ENCODE assay signal across 24 cellular contexts in genomic region chr11:75087319-75088055, GRCh38. TPM values are rescaled to one million over a fixed set of nuclear protein-coding genes. Genes with fewer than 3 reads are reported as not detected.
DNase-seq lines count a peak whose midpoint lies in the region; ATAC-seq and TF ChIP-seq lines count a peak whose summit lies in the region.
"Had no signal": no experiment of that assay in that cellular context is flagged by ENCODE, and none has a peak within 500 bp of the region (broad histone marks: within the 10 kb centered on the region; RNA-seq: fewer than 3 reads in every experiment).

No MANE protein-coding gene starts in this region.

- no peak for DNase-seq in HFF-Myc (ENCODE audit: extremely low read depth, low read depth)
- no peak for DNase-seq in chondrocyte (ENCODE audit: low spot score)
- no peak for DNase-seq in type B pancreatic cell (ENCODE audit: extremely low spot score, unreplicated experiment)
- DNase-seq in SW 1271 (lab: John Stamatoyannopoulos, UW), result no peak
- DNase-seq in NCI-H146 treated with DMSO at 0.1 percent for 48 hours (lab: John Stamatoyannopoulos, UW; ENCODE audit: unreplicated experiment), result no peak
- DNase-seq: Caco-2; CD8-positive, alpha-beta T cell; EL; GDM1; NCI-H1048; NCI-H1417; NCI-H1694 treated with DMSO at 0.1 percent for 48 hours; NCI-H2081 treated with DMSO at 0.1 percent for 48 hours; NCI-H2171; NCI-H524; NCI-H748 treated with DMSO at 0.1 percent for 48 hours; NK-92 treated with Interleukin-12 subunit alpha and Interleukin-12 subunit beta, amount 100 ng/mL, for 24 hours; PC-3; SK-N-SH; T-helper 17 cell had no signal

- H3K4me3 ChIP-seq in GM12875 (ENCODE audit: low read depth, low read length) (no peak overlapping the region), HFF-Myc (replicated peaks; ENCODE audit: low read depth, low read length) (no peak overlapping the region)

- TF ChIP-seq CTCF in GM12875 (IDR thresholded peaks at IDR 0.05; ENCODE audit: borderline replicate concordance, insufficient read depth, low read depth, low read length) (0 out of 2 replicates have a peak, but pooled peaks have one; percentile 7), HFF-Myc (IDR thresholded peaks at IDR 0.05; ENCODE audit: low read depth, low read length, missing control alignments) (peak; percentile 13), chondrocyte (IDR thresholded peaks at IDR 0.05) (no peak), type B pancreatic cell (conservative IDR thresholded peaks at IDR 0.05) (peak; percentile 45)

- no peak overlapping the region for H3K4me3 Mint-ChIP-seq in chondrocyte (ENCODE audit: unreplicated experiment)
- no peak overlapping the region for H3K4me3 Mint-ChIP-seq in type B pancreatic cell
- H3K4me3 Mint-ChIP-seq: B cell; CD8-positive, alpha-beta T cell; T-helper 17 cell had no signal

- no peak for ATAC-seq in HG03025 (IDR thresholded peaks at IDR 0.05; ENCODE audit: low FRiP score, unreplicated experiment)
- ATAC-seq: CD8-positive, alpha-beta T cell; PC-3; T-helper 17 cell had no signal

- H3K27ac Mint-ChIP-seq in chondrocyte (ENCODE audit: unreplicated experiment) (peak overlapping the region; percentile 29), type B pancreatic cell (no peak overlapping the region)
- H3K27ac Mint-ChIP-seq: B cell; CD8-positive, alpha-beta T cell; T-helper 17 cell had no signal

- H3K36me3 Mint-ChIP-seq in chondrocyte (ENCODE audit: low read depth) (peaks cover 5% of the 10 kb centered on the region), type B pancreatic cell (no peaks in the 10 kb centered on the region)
- H3K36me3 Mint-ChIP-seq: CD8-positive, alpha-beta T cell had no signal

- H3K4me1 Mint-ChIP-seq in chondrocyte (ENCODE audit: low read depth) (peaks cover 10% of the 10 kb centered on the region), type B pancreatic cell (ENCODE audit: unreplicated experiment) (no peaks in the 10 kb centered on the region)
- H3K4me1 Mint-ChIP-seq: B cell, T-helper 17 cell had no signal

- H3K9me3 Mint-ChIP-seq in chondrocyte (ENCODE audit: low read depth) (peaks cover 26% of the 10 kb centered on the region), type B pancreatic cell (peaks cover 10% of the 10 kb centered on the region)

- H3K27me3 Mint-ChIP-seq in chondrocyte (ENCODE audit: low read depth) (peaks cover 12% of the 10 kb centered on the region), type B pancreatic cell (peaks cover 25% of the 10 kb centered on the region)

RNA-seq across cellular contexts. Expression of gene OR2AT4, which starts 9.2 kb away (rescaled TPM):
- total RNA-seq in chondrocyte, result not detected in 3 replicates
- not detected in 2 replicates for total RNA-seq in type B pancreatic cell (ENCODE audit: low replicate concordance)
- total RNA-seq: B cell; Caco-2; CD8-positive, alpha-beta T cell; HT1080; PC-3; T-helper 17 cell had no signal
